Comparison of ENCODE assay signal across 1 cellular context in the genomic region with DNA sequence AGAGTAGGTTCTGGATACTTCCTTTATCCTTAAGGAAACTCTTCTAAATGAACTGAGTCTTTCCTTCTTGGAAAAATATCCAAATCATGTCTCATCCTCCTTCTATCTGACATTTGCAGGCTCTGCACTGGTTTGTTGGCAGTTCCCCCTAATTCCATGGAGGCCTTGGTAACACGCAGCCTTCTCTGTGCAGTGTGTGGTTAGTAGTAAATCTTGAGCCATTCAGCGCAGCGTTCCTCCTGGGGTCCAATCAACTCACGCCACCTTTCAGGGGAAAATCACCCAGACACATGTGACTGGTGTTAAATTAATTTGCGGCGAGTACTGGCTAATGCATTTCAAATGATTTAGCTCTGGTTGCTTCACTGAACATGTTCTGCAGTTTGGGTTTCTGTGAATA.
TF ChIP-seq lines count a peak whose summit lies in the region.

No MANE protein-coding gene starts in this region.

TF ChIP-seq in H1, 55 proteins besides CTCF, POLR2A, EP300 and RAD21 (continued from another document):
- TF ChIP-seq, protein P1, sequence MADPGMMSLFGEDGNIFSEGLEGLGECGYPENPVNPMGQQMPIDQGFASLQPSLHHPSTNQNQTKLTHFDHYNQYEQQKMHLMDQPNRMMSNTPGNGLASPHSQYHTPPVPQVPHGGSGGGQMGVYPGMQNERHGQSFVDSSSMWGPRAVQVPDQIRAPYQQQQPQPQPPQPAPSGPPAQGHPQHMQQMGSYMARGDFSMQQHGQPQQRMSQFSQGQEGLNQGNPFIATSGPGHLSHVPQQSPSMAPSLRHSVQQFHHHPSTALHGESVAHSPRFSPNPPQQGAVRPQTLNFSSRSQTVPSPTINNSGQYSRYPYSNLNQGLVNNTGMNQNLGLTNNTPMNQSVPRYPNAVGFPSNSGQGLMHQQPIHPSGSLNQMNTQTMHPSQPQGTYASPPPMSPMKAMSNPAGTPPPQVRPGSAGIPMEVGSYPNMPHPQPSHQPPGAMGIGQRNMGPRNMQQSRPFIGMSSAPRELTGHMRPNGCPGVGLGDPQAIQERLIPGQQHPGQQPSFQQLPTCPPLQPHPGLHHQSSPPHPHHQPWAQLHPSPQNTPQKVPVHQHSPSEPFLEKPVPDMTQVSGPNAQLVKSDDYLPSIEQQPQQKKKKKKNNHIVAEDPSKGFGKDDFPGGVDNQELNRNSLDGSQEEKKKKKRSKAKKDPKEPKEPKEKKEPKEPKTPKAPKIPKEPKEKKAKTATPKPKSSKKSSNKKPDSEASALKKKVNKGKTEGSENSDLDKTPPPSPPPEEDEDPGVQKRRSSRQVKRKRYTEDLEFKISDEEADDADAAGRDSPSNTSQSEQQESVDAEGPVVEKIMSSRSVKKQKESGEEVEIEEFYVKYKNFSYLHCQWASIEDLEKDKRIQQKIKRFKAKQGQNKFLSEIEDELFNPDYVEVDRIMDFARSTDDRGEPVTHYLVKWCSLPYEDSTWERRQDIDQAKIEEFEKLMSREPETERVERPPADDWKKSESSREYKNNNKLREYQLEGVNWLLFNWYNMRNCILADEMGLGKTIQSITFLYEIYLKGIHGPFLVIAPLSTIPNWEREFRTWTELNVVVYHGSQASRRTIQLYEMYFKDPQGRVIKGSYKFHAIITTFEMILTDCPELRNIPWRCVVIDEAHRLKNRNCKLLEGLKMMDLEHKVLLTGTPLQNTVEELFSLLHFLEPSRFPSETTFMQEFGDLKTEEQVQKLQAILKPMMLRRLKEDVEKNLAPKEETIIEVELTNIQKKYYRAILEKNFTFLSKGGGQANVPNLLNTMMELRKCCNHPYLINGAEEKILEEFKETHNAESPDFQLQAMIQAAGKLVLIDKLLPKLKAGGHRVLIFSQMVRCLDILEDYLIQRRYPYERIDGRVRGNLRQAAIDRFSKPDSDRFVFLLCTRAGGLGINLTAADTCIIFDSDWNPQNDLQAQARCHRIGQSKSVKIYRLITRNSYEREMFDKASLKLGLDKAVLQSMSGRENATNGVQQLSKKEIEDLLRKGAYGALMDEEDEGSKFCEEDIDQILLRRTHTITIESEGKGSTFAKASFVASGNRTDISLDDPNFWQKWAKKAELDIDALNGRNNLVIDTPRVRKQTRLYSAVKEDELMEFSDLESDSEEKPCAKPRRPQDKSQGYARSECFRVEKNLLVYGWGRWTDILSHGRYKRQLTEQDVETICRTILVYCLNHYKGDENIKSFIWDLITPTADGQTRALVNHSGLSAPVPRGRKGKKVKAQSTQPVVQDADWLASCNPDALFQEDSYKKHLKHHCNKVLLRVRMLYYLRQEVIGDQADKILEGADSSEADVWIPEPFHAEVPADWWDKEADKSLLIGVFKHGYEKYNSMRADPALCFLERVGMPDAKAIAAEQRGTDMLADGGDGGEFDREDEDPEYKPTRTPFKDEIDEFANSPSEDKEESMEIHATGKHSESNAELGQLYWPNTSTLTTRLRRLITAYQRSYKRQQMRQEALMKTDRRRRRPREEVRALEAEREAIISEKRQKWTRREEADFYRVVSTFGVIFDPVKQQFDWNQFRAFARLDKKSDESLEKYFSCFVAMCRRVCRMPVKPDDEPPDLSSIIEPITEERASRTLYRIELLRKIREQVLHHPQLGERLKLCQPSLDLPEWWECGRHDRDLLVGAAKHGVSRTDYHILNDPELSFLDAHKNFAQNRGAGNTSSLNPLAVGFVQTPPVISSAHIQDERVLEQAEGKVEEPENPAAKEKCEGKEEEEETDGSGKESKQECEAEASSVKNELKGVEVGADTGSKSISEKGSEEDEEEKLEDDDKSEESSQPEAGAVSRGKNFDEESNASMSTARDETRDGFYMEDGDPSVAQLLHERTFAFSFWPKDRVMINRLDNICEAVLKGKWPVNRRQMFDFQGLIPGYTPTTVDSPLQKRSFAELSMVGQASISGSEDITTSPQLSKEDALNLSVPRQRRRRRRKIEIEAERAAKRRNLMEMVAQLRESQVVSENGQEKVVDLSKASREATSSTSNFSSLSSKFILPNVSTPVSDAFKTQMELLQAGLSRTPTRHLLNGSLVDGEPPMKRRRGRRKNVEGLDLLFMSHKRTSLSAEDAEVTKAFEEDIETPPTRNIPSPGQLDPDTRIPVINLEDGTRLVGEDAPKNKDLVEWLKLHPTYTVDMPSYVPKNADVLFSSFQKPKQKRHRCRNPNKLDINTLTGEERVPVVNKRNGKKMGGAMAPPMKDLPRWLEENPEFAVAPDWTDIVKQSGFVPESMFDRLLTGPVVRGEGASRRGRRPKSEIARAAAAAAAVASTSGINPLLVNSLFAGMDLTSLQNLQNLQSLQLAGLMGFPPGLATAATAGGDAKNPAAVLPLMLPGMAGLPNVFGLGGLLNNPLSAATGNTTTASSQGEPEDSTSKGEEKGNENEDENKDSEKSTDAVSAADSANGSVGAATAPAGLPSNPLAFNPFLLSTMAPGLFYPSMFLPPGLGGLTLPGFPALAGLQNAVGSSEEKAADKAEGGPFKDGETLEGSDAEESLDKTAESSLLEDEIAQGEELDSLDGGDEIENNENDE (IDR thresholded peaks at IDR 0.05; ENCODE audit: insufficient replicate concordance, low read length), result no peak
- TF ChIP-seq RBBP5 (IDR thresholded peaks at IDR 0.05; ENCODE audit: borderline replicate concordance, low read depth, low read length) (no peak), CTBP2 (IDR thresholded peaks at IDR 0.05; ENCODE audit: borderline replicate concordance, insufficient read depth, insufficient read length, low read length) (no peak), SRF (IDR thresholded peaks at IDR 0.05; ENCODE audit: low read depth, low read length) (no peak), TAF1 (IDR thresholded peaks at IDR 0.05; ENCODE audit: low read depth, low read length) (no peak), CEBPB (IDR thresholded peaks at IDR 0.05; ENCODE audit: low read depth, low read length) (no peak), EGR1 (IDR thresholded peaks at IDR 0.05; ENCODE audit: borderline replicate concordance, low read depth, low read length) (no peak)
